In genomic region chr17:63741251-63742049, GRCh38 we compare ENCODE assay signal across 1 cellular context.
TF ChIP-seq lines count a peak whose summit lies in the region.

Gene STRADA, minus strand, starts transcription at chr17:63741799. Its CDS starts 13,430 bp downstream, at chr17:63728369.

TF ChIP-seq in HepG2, 621 proteins besides CTCF, POLR2A, EP300 and RAD21 (continued from another document and continues in another):
- TF ChIP-seq ZUFSP (CRISPR knock-in tag; IDR thresholded peaks at IDR 0.05; ENCODE audit: borderline replicate concordance), result no peak
- no peak for TF ChIP-seq RFX3 (CRISPR knock-in tag; IDR thresholded peaks at IDR 0.05)
- no peak for TF ChIP-seq HMGA1 (CRISPR knock-in tag; conservative IDR thresholded peaks at IDR 0.05)
- peak; percentile 84 for TF ChIP-seq POGK (CRISPR knock-in tag; conservative IDR thresholded peaks at IDR 0.05)
- TF ChIP-seq ZEB1 (IDR thresholded peaks at IDR 0.05; ENCODE audit: insufficient replicate concordance, low read depth), result peak; percentile 95
- TF ChIP-seq ZNF678 (CRISPR knock-in tag; IDR thresholded peaks at IDR 0.05), result no peak; the same call in 1 of the 2 replicates
- TF ChIP-seq ZNF138 (CRISPR knock-in tag; IDR thresholded peaks at IDR 0.05; ENCODE audit: low read depth), result no peak
- TF ChIP-seq NFE2 (CRISPR knock-in tag; IDR thresholded peaks at IDR 0.05), result no peak
- TF ChIP-seq POGZ (CRISPR knock-in tag; IDR thresholded peaks at IDR 0.05), result peak; percentile 80
- peak; percentile 87; the same call in 1 of the 2 replicates for TF ChIP-seq HOXA9 (CRISPR knock-in tag; IDR thresholded peaks at IDR 0.05; ENCODE audit: borderline replicate concordance)
- peak; percentile 96; the same call in 1 of the 2 replicates for TF ChIP-seq ZNF20 (CRISPR knock-in tag; IDR thresholded peaks at IDR 0.05)
- peak; percentile 54 for TF ChIP-seq ZMAT3 (CRISPR knock-in tag; conservative IDR thresholded peaks at IDR 0.05)
- 0 out of 2 replicates have a peak, but pooled peaks have one; percentile 37 for TF ChIP-seq ZNF274 (CRISPR knock-in tag; IDR thresholded peaks at IDR 0.05)
- TF ChIP-seq KDM3A (CRISPR knock-in tag; IDR thresholded peaks at IDR 0.05; ENCODE audit: low read depth), result peak; percentile 88
- TF ChIP-seq ZNF367 (CRISPR knock-in tag; IDR thresholded peaks at IDR 0.05; ENCODE audit: borderline replicate concordance), result no peak
- TF ChIP-seq TEAD2 (CRISPR knock-in tag; IDR thresholded peaks at IDR 0.05), result no peak
- TF ChIP-seq ZNF235 (CRISPR knock-in tag; IDR thresholded peaks at IDR 0.05; ENCODE audit: borderline replicate concordance), result peak; percentile 85; the same call in 1 of the 2 replicates
- TF ChIP-seq REXO4 (CRISPR knock-in tag; IDR thresholded peaks at IDR 0.05; ENCODE audit: borderline replicate concordance), result 0 out of 2 replicates have a peak, but pooled peaks have one; percentile 80
- peak; percentile 93 for TF ChIP-seq ZNF501 (CRISPR knock-in tag; IDR thresholded peaks at IDR 0.05)
- no peak for TF ChIP-seq ZNF207 (IDR thresholded peaks at IDR 0.05; ENCODE audit: borderline replicate concordance)
- no peak for TF ChIP-seq FOXO4 (CRISPR knock-in tag; conservative IDR thresholded peaks at IDR 0.05)
- no peak for TF ChIP-seq PRPF4 (IDR thresholded peaks at IDR 0.05; ENCODE audit: low read depth, low read length, poor library complexity, severe bottlenecking)
- peak; percentile 97 for TF ChIP-seq ZNF264 (CRISPR knock-in tag; IDR thresholded peaks at IDR 0.05)
- peak; percentile 55; the same call in 1 of the 2 replicates for TF ChIP-seq IRF2 (CRISPR knock-in tag; IDR thresholded peaks at IDR 0.05)
- TF ChIP-seq ZFP90 (CRISPR knock-in tag; IDR thresholded peaks at IDR 0.05; ENCODE audit: borderline replicate concordance), result peak; percentile 81; the same call in 1 of the 2 replicates
- TF ChIP-seq FOSL1 (CRISPR knock-in tag; IDR thresholded peaks at IDR 0.05; ENCODE audit: borderline replicate concordance), result no peak
- peak; percentile 61; the same call in 1 of the 2 replicates for TF ChIP-seq ZNF616 (CRISPR knock-in tag; IDR thresholded peaks at IDR 0.05; ENCODE audit: low read depth)
- peak; percentile 87 for TF ChIP-seq THAP11 (CRISPR knock-in tag; IDR thresholded peaks at IDR 0.05)
- no peak for TF ChIP-seq POLR2AphosphoS2 (IDR thresholded peaks at IDR 0.05; ENCODE audit: low read depth, low read length)
- peak; percentile 4 for TF ChIP-seq PCBP2 (optimal IDR thresholded peaks at IDR 0.05; ENCODE audit: low read depth, low read length, poor library complexity, severe bottlenecking)
- peak; percentile 70; the same call in 1 of the 2 replicates for TF ChIP-seq FLYWCH1 (CRISPR knock-in tag; IDR thresholded peaks at IDR 0.05)
- TF ChIP-seq SOX13 (IDR thresholded peaks at IDR 0.05), result no peak
- TF ChIP-seq SOX13 (CRISPR knock-in tag; conservative IDR thresholded peaks at IDR 0.05 in 1 of 2, IDR thresholded peaks at IDR 0.05 in 1 of 2), result no peak
- TF ChIP-seq KLF13 (CRISPR knock-in tag; IDR thresholded peaks at IDR 0.05), result no peak
- no peak for TF ChIP-seq EHMT2 (IDR thresholded peaks at IDR 0.05; ENCODE audit: borderline replicate concordance, low read depth, low read length)
- peak; percentile 73 for TF ChIP-seq HNF1B (CRISPR knock-in tag; IDR thresholded peaks at IDR 0.05)
- TF ChIP-seq CENPT (CRISPR knock-in tag; IDR thresholded peaks at IDR 0.05; ENCODE audit: low read depth), result peak; percentile 25; the same call in 1 of the 2 replicates
- peak; percentile 96 for TF ChIP-seq E2F5 (CRISPR knock-in tag; conservative IDR thresholded peaks at IDR 0.05)
- TF ChIP-seq MTERF4 (CRISPR knock-in tag; IDR thresholded peaks at IDR 0.05), result peak; percentile 94
- peak; percentile 33; the same call in 1 of the 2 replicates for TF ChIP-seq HIC2 (CRISPR knock-in tag; IDR thresholded peaks at IDR 0.05; ENCODE audit: low read depth)
- TF ChIP-seq USF2 (IDR thresholded peaks at IDR 0.05; ENCODE audit: low read depth, low read length), result no peak
- no peak for TF ChIP-seq USF2 (CRISPR knock-in tag; IDR thresholded peaks at IDR 0.05; ENCODE audit: borderline replicate concordance)
- TF ChIP-seq MYNN (CRISPR knock-in tag; IDR thresholded peaks at IDR 0.05; ENCODE audit: low read depth), result peak; percentile 79; the same call in 1 of the 2 replicates
- TF ChIP-seq ZNF704 (CRISPR knock-in tag; IDR thresholded peaks at IDR 0.05; ENCODE audit: borderline replicate concordance), result peak; percentile 67; the same call in 1 of the 2 replicates
- peak; percentile 98 for TF ChIP-seq TFDP1 (CRISPR knock-in tag; IDR thresholded peaks at IDR 0.05; ENCODE audit: borderline replicate concordance)
- TF ChIP-seq ZNF709 (CRISPR knock-in tag; IDR thresholded peaks at IDR 0.05), result peak; percentile 97
- TF ChIP-seq SOX6 (IDR thresholded peaks at IDR 0.05), result no peak
- TF ChIP-seq SOX6 (CRISPR knock-in tag; IDR thresholded peaks at IDR 0.05), result peak; percentile 73
- TF ChIP-seq ATF1 (CRISPR knock-in tag; IDR thresholded peaks at IDR 0.05), result peak; percentile 35; the same call in 1 of the 2 replicates
- TF ChIP-seq BRF2 (CRISPR knock-in tag; IDR thresholded peaks at IDR 0.05), result 0 out of 2 replicates have a peak, but pooled peaks have one; percentile 60
- TF ChIP-seq TBL1XR1 (IDR thresholded peaks at IDR 0.05; ENCODE audit: borderline replicate concordance, low read length, partially characterized antibody), result no peak
- peak; percentile 85; the same call in 1 of the 2 replicates for TF ChIP-seq NRL (CRISPR knock-in tag; IDR thresholded peaks at IDR 0.05; ENCODE audit: borderline replicate concordance)
